In the genomic region with DNA sequence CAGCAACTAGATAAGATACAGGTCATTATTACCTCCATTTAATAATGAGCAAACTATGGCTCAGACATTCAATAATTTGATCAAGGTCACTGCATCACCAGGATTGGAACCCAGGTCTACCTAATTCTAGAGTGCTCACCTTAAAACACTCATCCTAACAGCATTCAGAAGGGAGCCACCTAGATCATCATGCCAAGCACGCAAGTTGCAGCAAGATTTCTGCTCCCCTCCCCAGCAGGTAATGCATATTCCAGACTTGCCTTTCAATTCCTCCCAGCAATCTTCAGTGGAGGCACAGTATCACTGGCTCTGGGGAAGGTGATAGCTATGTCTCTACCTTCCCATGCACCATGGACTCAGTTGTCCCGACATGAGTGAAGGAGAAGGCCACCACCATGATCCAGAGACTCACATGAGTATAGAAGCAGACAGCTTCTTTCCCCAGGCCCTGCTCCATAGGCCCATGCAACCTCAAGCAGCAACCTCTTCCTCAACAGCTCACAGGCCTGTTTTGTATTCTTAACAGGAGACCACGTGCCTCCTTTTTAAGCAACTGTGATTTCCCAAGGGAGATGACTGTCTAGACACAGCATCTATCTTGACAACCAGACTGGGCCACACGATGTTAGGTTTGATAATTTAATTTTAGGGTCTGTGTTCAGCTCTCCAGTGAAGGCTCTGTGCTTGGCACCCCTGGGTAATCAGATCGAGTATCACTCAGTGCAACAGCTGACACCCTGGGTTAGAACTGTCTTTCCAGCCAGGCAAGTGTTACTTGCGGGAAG, we compare ENCODE assay signal across 9 cellular contexts. TPM values are rescaled to one million over a fixed set of nuclear protein-coding genes. Genes with fewer than 3 reads are reported as not detected.
DNase-seq lines count a peak whose midpoint lies in the region; ATAC-seq, FAIRE-seq and TF ChIP-seq lines count a peak whose summit lies in the region.
"Had no signal": no experiment of that assay in that cellular context is flagged by ENCODE, and none has a peak within 500 bp of the region (broad histone marks: within the 10 kb centered on the region; RNA-seq: fewer than 3 reads in every experiment).

No MANE protein-coding gene starts in this region.

- no peak overlapping the region for H3K27ac ChIP-seq in CD8-positive, alpha-beta T cell (ENCODE audit: low read depth, low read length)
- H3K27ac ChIP-seq in keratinocyte (ENCODE audit: control insufficient read depth, insufficient read depth, low read length) (peak overlapping the region; percentile 51), spleen (peak overlapping the region in 3 of 8 donors; percentile 5 to 37 (median 13))

- peak; percentile 84 for FAIRE-seq in keratinocyte (lab: Jason Lieb, UNC)

- H3K27me3 ChIP-seq in CD8-positive, alpha-beta T cell (ENCODE audit: insufficient read depth, low read length), result no peaks in the 10 kb centered on the region
- no peaks in the 10 kb centered on the region for H3K27me3 ChIP-seq in keratinocyte (ENCODE audit: control insufficient read depth, extremely low read depth, insufficient read depth, low read length)
- no peaks in the 10 kb centered on the region for H3K27me3 ChIP-seq in spleen (replicated peaks in 1 of 7)

- no peaks in the 10 kb centered on the region for H4K20me1 ChIP-seq in keratinocyte (ENCODE audit: control insufficient read depth, extremely low read depth, insufficient read depth, low read length)

- no peak for TF ChIP-seq POLR2A in spleen (IDR thresholded peaks at IDR 0.05)

- TF ChIP-seq CTCF in CD8-positive, alpha-beta T cell (IDR thresholded peaks at IDR 0.05), result no peak
- TF ChIP-seq CTCF in WTC11 (IDR thresholded peaks at IDR 0.05), result no peak
- TF ChIP-seq CTCF in keratinocyte (optimal IDR thresholded peaks at IDR 0.05 in 1 of 3, IDR thresholded peaks at IDR 0.05 in 1 of 3, conservative IDR thresholded peaks at IDR 0.05 in 1 of 3; ENCODE audit: extremely low read depth in 1 of 3, insufficient read depth in 2 of 3, low read length in 3 of 3), result peak in 1 of 3 experiments; percentile 23
- no peak for TF ChIP-seq CTCF in spleen (IDR thresholded peaks at IDR 0.05 in 8 of 11, conservative IDR thresholded peaks at IDR 0.05 in 3 of 11)

- no peaks in the 10 kb centered on the region for H3K27me3 Mint-ChIP-seq in CD8-positive, alpha-beta T cell (ENCODE audit: low read depth)
- no peaks in the 10 kb centered on the region for H3K27me3 Mint-ChIP-seq in WTC11 (ENCODE audit: low read depth)
- no peaks in the 10 kb centered on the region for H3K27me3 Mint-ChIP-seq in activated CD4-positive, alpha-beta T cell treated with anti-CD3 and anti-CD28 coated beads for 36 hours

- CTCF ChIA-PET in CD8-positive, alpha-beta T cell (lab: Charles Lee), result interaction anchor here (1.2 kb wide), 1 partner anchor 134 kb away, joined by 3 read pairs; a partner anchor contains a TSS
- CTCF ChIA-PET in WTC11 (lab: Charles Lee), result interaction anchor here (2.1 kb wide), 1 partner anchor 168 kb away, joined by 4 read pairs; no protein-coding TSS in a partner anchor
- CTCF ChIA-PET in activated CD4-positive, alpha-beta T cell treated with anti-CD3 and anti-CD28 coated beads for 36 hours (lab: Charles Lee), result interaction anchor here (0.6 kb wide), 2 partner anchors 31 to 120 kb away, joined by 3 to 4 read pairs; no protein-coding TSS in a partner anchor

- no peak overlapping the region for H3K4me3 ChIP-seq in CD8-positive, alpha-beta T cell (ENCODE audit: low read depth, low read length)
- H3K4me3 ChIP-seq in keratinocyte (ENCODE audit: control insufficient read depth in 2 of 3, extremely low read depth in 1 of 3, insufficient read depth in 2 of 3, low read depth in 1 of 3, low read length in 3 of 3) (no peak overlapping the region), spleen (no peak overlapping the region)

- no peak overlapping the region for H3K9ac ChIP-seq in keratinocyte (ENCODE audit: control insufficient read depth, extremely low read depth, insufficient read depth, low read length)

- H3K9me1 ChIP-seq in keratinocyte (ENCODE audit: control insufficient read depth, extremely low read depth, insufficient read depth, low read length), result no peaks in the 10 kb centered on the region

- H3K4me1 ChIP-seq in CD8-positive, alpha-beta T cell (ENCODE audit: insufficient read depth, low read length), result peaks cover 25% of the 10 kb centered on the region
- peaks cover 32% of the 10 kb centered on the region for H3K4me1 ChIP-seq in keratinocyte (ENCODE audit: control insufficient read depth, extremely low read depth, insufficient read depth, low read length)
- H3K4me1 ChIP-seq in spleen, result peaks cover 18 to 50% (median 41%) of the 10 kb centered on the region in 6 donors

- peak overlapping the region; percentile 60 for H3K27ac Mint-ChIP-seq in CD8-positive, alpha-beta T cell
- peak overlapping the region; percentile 54; the same call in 1 of the 2 replicates for H3K27ac Mint-ChIP-seq in WTC11
- H3K27ac Mint-ChIP-seq in activated CD4-positive, alpha-beta T cell treated with anti-CD3 and anti-CD28 coated beads for 36 hours, result no peak overlapping the region

- intact Hi-C loops in CD8-positive, alpha-beta T cell (cut with DNase I, micrococcal nuclease), result no loop called here
- intact Hi-C loops in spleen (cut with DNase I; ENCODE audit: low total_unique reads), result no loop called here
- intact Hi-C loops in activated CD4-positive, alpha-beta T cell treated with anti-CD3 and anti-CD28 coated beads for 36 hours (cut with DNase I, micrococcal nuclease), result no loop called here

- H3K9me3 ChIP-seq in CD8-positive, alpha-beta T cell (ENCODE audit: low read length), result no peaks in the 10 kb centered on the region
- no peaks in the 10 kb centered on the region for H3K9me3 ChIP-seq in keratinocyte (ENCODE audit: control insufficient read depth, low read depth, low read length)
- H3K9me3 ChIP-seq in spleen, result no peaks in the 10 kb centered on the region

- dilution Hi-C loops in keratinocyte (cut with MboI; ENCODE audit: extremely low pct_ligation_motif_present, low sequenced_read_pairs), result no loop called here

- H2AFZ ChIP-seq in keratinocyte (ENCODE audit: control insufficient read depth, low read length), result peak overlapping the region; percentile 6

- no peaks in the 10 kb centered on the region for H3K36me3 ChIP-seq in CD8-positive, alpha-beta T cell (ENCODE audit: insufficient read depth, low read length)
- H3K36me3 ChIP-seq in keratinocyte (ENCODE audit: control insufficient read depth in 2 of 2, extremely low read depth in 1 of 2, insufficient read depth in 2 of 2, low read length in 2 of 2) (no peaks in the 10 kb centered on the region), spleen (no peaks in the 10 kb centered on the region)

- no peaks in the 10 kb centered on the region for H3K9me3 Mint-ChIP-seq in CD8-positive, alpha-beta T cell
- no peaks in the 10 kb centered on the region for H3K9me3 Mint-ChIP-seq in WTC11
- H3K9me3 Mint-ChIP-seq in activated CD4-positive, alpha-beta T cell treated with anti-CD3 and anti-CD28 coated beads for 36 hours (ENCODE audit: low read depth), result peaks cover 2% of the 10 kb centered on the region

- WGBS in spleen, 5 donors, result 68 to 85% (median 77%) methylated on average over 6 of the region's 6 CpGs

- POLR2A ChIA-PET in CD8-positive, alpha-beta T cell (lab: Charles Lee), result interaction anchor here (0.6 to 1.1 kb wide), 4 partner anchors 9 to 121 kb away, joined by 3 to 5 read pairs (median 3); no protein-coding TSS in a partner anchor
- POLR2A ChIA-PET in WTC11 (lab: Charles Lee), result no interaction called here
- POLR2A ChIA-PET in activated CD4-positive, alpha-beta T cell treated with anti-CD3 and anti-CD28 coated beads for 36 hours (lab: Charles Lee), result no interaction called here

- no peak for DNase-seq in CD8-positive, alpha-beta T cell
- no peak for DNase-seq in WTC11 (ENCODE audit: low spot score)
- no peak for DNase-seq in keratinocyte (ENCODE audit: low read depth, low spot score)
- no peak for DNase-seq in spleen
- no peak for DNase-seq in activated naive CD4-positive, alpha-beta T cell treated with anti-CD3 and anti-CD28 coated beads, Interleukin-2, amount 50 U/mL, for 16 hours
- no peak for DNase-seq in activated CD4-positive, alpha-beta T cell treated with anti-CD3 and anti-CD28 coated beads for 36 hours
- DNase-seq in COLO829 (ENCODE audit: low spot score), result no peak
- DNase-seq: activated gamma-delta T cell had no signal

- H3K4me3 Mint-ChIP-seq in CD8-positive, alpha-beta T cell, result peak overlapping the region; percentile 36
- H3K4me3 Mint-ChIP-seq in WTC11, result no peak overlapping the region
- H3K4me3 Mint-ChIP-seq in activated CD4-positive, alpha-beta T cell treated with anti-CD3 and anti-CD28 coated beads for 36 hours, result no peak overlapping the region

- H3K4me1 Mint-ChIP-seq in CD8-positive, alpha-beta T cell (ENCODE audit: low read depth), result peaks cover 55% of the 10 kb centered on the region
- H3K4me1 Mint-ChIP-seq in WTC11, result peaks cover 18% of the 10 kb centered on the region
- peaks cover 42% of the 10 kb centered on the region for H3K4me1 Mint-ChIP-seq in activated CD4-positive, alpha-beta T cell treated with anti-CD3 and anti-CD28 coated beads for 36 hours

- peak overlapping the region; percentile 43 for H3K4me2 ChIP-seq in keratinocyte (ENCODE audit: control insufficient read depth, extremely low read depth, insufficient read depth, low read depth, low read length)

- no peak for ATAC-seq in CD8-positive, alpha-beta T cell
- ATAC-seq in HG02798 (IDR thresholded peaks at IDR 0.05; ENCODE audit: poor library complexity, unreplicated experiment), result peak; percentile 56
- no peak for ATAC-seq in WTC11
- ATAC-seq in activated CD4-positive, alpha-beta T cell treated with anti-CD3 and anti-CD28 coated beads for 36 hours, result no peak

- peaks cover 22% of the 10 kb centered on the region for H3K36me3 Mint-ChIP-seq in CD8-positive, alpha-beta T cell
- no peaks in the 10 kb centered on the region for H3K36me3 Mint-ChIP-seq in WTC11
- H3K36me3 Mint-ChIP-seq in activated CD4-positive, alpha-beta T cell treated with anti-CD3 and anti-CD28 coated beads for 36 hours (ENCODE audit: low read depth), result peaks cover 8% of the 10 kb centered on the region

- no peaks in the 10 kb centered on the region for H3K79me2 ChIP-seq in keratinocyte (ENCODE audit: control insufficient read depth, insufficient read depth, low read length)

TF ChIP-seq in WTC11, 78 proteins besides CTCF, POLR2A, EP300 and RAD21 (continues in another document):
- TF ChIP-seq OVOL2 (CRISPR knock-in tag; IDR thresholded peaks at IDR 0.05; ENCODE audit: borderline replicate concordance), result no peak

RNA-seq across cellular contexts. Expression of a gene that starts 36.4 kb away (rescaled TPM):
- total RNA-seq in CD8-positive, alpha-beta T cell, result 100 to 1,000 TPM; 125 to 134 TPM
- total RNA-seq in WTC11 (2021), result 6.2 to 7.5 TPM (median 6.7 TPM) in 3 replicates
- 6.7 to 10.9 TPM (median 9.3 TPM) in 3 replicates for polyA plus RNA-seq in keratinocyte
- polyA plus RNA-seq in keratinocyte (2011; ENCODE audit: low read depth), result 2.9 TPM
- polyA plus RNA-seq in keratinocyte (2011; cell fraction: cytosol; rRNA removed), result 6.9 and 8.8 TPM in 2 replicates
- 11.7 and 14.4 TPM in 2 replicates for polyA plus RNA-seq in keratinocyte (2011; cell fraction: nucleus; rRNA removed)
- polyA plus RNA-seq in keratinocyte (2012; ENCODE audit: low replicate concordance), result 5.5 and 7.2 TPM in 2 replicates
- polyA minus RNA-seq in keratinocyte, result 12.3 to 15.1 TPM (median 13.2 TPM) in 3 replicates
- polyA minus RNA-seq in keratinocyte (2011; cell fraction: cytosol; rRNA and poly(A)+ RNA removed), result 7.9 TPM
- polyA minus RNA-seq in keratinocyte (2011; cell fraction: nucleus; rRNA and poly(A)+ RNA removed), result 9.5 and 28.9 TPM in 2 replicates
- total RNA-seq in spleen, result 10 to 100 TPM; 15.5 to 42.8 (median 36.2) TPM
- 1 to 10 TPM; 3.8 to 7.4 (median 4.4) TPM for polyA plus RNA-seq in spleen
- 10 to 100 TPM; 11.4 to 13.2 TPM for total RNA-seq in activated CD4-positive, alpha-beta T cell treated with anti-CD3 and anti-CD28 coated beads for 36 hours
